Comparison of ENCODE assay signal across 1 cellular context in the genomic region with DNA sequence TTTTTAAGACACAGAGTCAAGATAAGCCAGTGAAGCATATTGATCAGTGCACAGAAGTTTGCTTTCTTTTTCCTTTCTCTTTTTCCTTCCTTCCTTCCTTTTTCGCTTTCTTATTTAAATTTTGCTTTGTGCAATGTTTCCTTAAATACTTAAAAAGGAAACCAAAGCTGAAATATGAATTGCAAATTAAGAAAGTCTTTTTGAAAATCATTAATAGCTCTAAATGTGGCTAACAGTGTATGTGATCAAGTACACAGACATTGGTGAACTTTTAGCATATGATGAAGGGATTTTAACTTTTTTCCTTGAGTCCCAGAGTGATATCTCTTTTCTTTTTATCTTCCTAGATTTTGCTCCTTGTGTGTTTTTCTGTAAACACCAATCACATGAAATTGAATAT.
TF ChIP-seq lines count a peak whose summit lies in the region.

No MANE protein-coding gene starts in this region.

TF ChIP-seq in WTC11, 78 proteins besides CTCF, POLR2A, EP300 and RAD21 (continued from another document):
- TF ChIP-seq, protein P1, sequence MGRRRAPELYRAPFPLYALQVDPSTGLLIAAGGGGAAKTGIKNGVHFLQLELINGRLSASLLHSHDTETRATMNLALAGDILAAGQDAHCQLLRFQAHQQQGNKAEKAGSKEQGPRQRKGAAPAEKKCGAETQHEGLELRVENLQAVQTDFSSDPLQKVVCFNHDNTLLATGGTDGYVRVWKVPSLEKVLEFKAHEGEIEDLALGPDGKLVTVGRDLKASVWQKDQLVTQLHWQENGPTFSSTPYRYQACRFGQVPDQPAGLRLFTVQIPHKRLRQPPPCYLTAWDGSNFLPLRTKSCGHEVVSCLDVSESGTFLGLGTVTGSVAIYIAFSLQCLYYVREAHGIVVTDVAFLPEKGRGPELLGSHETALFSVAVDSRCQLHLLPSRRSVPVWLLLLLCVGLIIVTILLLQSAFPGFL (CRISPR knock-in tag; IDR thresholded peaks at IDR 0.05; ENCODE audit: borderline replicate concordance), result no peak
- TF ChIP-seq TP53 (CRISPR knock-in tag; IDR thresholded peaks at IDR 0.05) (no peak), NFE2L1 (CRISPR knock-in tag; IDR thresholded peaks at IDR 0.05) (no peak), MXD4 (CRISPR knock-in tag; IDR thresholded peaks at IDR 0.05; ENCODE audit: borderline replicate concordance) (no peak), GTF2I (CRISPR knock-in tag; conservative IDR thresholded peaks at IDR 0.05) (no peak), JAZF1 (CRISPR knock-in tag; IDR thresholded peaks at IDR 0.05) (no peak), TEAD4 (CRISPR knock-in tag; IDR thresholded peaks at IDR 0.05) (no peak), FOXJ3 (CRISPR knock-in tag; IDR thresholded peaks at IDR 0.05; ENCODE audit: borderline replicate concordance) (no peak), NFYB (CRISPR knock-in tag; conservative IDR thresholded peaks at IDR 0.05; ENCODE audit: low read depth) (no peak), HMGA2 (CRISPR knock-in tag; IDR thresholded peaks at IDR 0.05) (no peak), ZNF232 (CRISPR knock-in tag; IDR thresholded peaks at IDR 0.05) (no peak)
- TF ChIP-seq, protein P2, sequence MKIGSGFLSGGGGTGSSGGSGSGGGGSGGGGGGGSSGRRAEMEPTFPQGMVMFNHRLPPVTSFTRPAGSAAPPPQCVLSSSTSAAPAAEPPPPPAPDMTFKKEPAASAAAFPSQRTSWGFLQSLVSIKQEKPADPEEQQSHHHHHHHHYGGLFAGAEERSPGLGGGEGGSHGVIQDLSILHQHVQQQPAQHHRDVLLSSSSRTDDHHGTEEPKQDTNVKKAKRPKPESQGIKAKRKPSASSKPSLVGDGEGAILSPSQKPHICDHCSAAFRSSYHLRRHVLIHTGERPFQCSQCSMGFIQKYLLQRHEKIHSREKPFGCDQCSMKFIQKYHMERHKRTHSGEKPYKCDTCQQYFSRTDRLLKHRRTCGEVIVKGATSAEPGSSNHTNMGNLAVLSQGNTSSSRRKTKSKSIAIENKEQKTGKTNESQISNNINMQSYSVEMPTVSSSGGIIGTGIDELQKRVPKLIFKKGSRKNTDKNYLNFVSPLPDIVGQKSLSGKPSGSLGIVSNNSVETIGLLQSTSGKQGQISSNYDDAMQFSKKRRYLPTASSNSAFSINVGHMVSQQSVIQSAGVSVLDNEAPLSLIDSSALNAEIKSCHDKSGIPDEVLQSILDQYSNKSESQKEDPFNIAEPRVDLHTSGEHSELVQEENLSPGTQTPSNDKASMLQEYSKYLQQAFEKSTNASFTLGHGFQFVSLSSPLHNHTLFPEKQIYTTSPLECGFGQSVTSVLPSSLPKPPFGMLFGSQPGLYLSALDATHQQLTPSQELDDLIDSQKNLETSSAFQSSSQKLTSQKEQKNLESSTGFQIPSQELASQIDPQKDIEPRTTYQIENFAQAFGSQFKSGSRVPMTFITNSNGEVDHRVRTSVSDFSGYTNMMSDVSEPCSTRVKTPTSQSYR (CRISPR knock-in tag; IDR thresholded peaks at IDR 0.05), result no peak
- TF ChIP-seq, protein P3, sequence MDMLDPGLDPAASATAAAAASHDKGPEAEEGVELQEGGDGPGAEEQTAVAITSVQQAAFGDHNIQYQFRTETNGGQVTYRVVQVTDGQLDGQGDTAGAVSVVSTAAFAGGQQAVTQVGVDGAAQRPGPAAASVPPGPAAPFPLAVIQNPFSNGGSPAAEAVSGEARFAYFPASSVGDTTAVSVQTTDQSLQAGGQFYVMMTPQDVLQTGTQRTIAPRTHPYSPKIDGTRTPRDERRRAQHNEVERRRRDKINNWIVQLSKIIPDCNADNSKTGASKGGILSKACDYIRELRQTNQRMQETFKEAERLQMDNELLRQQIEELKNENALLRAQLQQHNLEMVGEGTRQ (CRISPR knock-in tag; IDR thresholded peaks at IDR 0.05), result no peak
- TF ChIP-seq, protein P4, sequence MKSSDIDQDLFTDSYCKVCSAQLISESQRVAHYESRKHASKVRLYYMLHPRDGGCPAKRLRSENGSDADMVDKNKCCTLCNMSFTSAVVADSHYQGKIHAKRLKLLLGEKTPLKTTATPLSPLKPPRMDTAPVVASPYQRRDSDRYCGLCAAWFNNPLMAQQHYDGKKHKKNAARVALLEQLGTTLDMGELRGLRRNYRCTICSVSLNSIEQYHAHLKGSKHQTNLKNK (CRISPR knock-in tag; IDR thresholded peaks at IDR 0.05), result no peak
- TF ChIP-seq, protein P5, sequence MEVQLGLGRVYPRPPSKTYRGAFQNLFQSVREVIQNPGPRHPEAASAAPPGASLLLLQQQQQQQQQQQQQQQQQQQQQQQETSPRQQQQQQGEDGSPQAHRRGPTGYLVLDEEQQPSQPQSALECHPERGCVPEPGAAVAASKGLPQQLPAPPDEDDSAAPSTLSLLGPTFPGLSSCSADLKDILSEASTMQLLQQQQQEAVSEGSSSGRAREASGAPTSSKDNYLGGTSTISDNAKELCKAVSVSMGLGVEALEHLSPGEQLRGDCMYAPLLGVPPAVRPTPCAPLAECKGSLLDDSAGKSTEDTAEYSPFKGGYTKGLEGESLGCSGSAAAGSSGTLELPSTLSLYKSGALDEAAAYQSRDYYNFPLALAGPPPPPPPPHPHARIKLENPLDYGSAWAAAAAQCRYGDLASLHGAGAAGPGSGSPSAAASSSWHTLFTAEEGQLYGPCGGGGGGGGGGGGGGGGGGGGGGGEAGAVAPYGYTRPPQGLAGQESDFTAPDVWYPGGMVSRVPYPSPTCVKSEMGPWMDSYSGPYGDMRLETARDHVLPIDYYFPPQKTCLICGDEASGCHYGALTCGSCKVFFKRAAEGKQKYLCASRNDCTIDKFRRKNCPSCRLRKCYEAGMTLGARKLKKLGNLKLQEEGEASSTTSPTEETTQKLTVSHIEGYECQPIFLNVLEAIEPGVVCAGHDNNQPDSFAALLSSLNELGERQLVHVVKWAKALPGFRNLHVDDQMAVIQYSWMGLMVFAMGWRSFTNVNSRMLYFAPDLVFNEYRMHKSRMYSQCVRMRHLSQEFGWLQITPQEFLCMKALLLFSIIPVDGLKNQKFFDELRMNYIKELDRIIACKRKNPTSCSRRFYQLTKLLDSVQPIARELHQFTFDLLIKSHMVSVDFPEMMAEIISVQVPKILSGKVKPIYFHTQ (CRISPR knock-in tag; IDR thresholded peaks at IDR 0.05), result no peak
